8 cellular contexts compared by ENCODE assay signal in the genomic region with DNA sequence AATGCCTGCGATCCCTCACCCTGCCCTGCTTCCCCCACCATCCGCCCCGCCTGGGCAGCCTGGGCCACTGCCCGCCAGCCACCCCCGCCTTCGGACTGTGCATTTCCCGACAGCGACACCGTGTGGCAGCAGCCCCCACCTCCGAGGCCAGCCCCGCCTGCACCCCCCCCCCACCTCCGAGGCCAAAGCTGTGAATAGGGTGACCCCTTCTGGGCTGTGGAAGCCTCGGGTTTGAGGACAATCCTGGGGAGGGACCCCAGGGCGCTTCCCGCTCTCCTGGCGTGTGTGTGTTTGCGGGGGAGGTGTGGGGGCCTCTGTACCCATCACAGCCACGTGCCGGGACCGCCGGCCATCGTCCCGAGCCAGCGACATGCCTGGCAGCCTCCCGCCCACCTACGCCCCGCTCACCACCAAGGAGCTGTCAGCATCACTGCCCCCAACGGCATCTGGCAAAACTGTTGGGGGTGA. TPM values are rescaled to one million over a fixed set of nuclear protein-coding genes. Genes with fewer than 3 reads are reported as not detected.
DNase-seq lines count a peak whose midpoint lies in the region; ATAC-seq and TF ChIP-seq lines count a peak whose summit lies in the region.

No MANE protein-coding gene starts in this region.

- peak overlapping the region; percentile 57; the same call in 1 of the 2 replicates for H3K4me2 ChIP-seq in GM23338

- peak; percentile 46 to 95 (median 88) for DNase-seq in C1 segment of cervical spinal cord (lab: John Stamatoyannopoulos, UW)
- peak; percentile 92 for DNase-seq in GM23338 (ENCODE audit: low spot score)
- peak; percentile 45 for DNase-seq in NCI-H510A (lab: John Stamatoyannopoulos, UW)
- peak; percentile 83 for DNase-seq in activated CD4-positive, alpha-beta T cell treated with anti-CD3 and anti-CD28 coated beads, Interleukin-2, amount 50 U/mL, for 1 hour
- DNase-seq in colonic mucosa: peak; percentile 95
- DNase-seq in left lung: peak; percentile 92 to 97
- peak; percentile 75 for DNase-seq in stimulated activated CD4-positive, alpha-beta T cell treated with anti-CD3 and anti-CD28 coated beads, Interleukin-2, amount 100 ng/mL, for 4 hours (ENCODE audit: low read depth)

- H3F3A ChIP-seq in GM23338 (replicated peaks; ENCODE audit: low read depth): no peaks in the 10 kb centered on the region

- H3K27me3 ChIP-seq in GM23338 (ENCODE audit: insufficient read depth) (no peaks in the 10 kb centered on the region), colonic mucosa (no peaks in the 10 kb centered on the region), left lung (no peaks in the 10 kb centered on the region)

- H3K27me3 Mint-ChIP-seq in GM23338 (ENCODE audit: insufficient read depth, low read depth, poor library complexity): peaks cover 9% of the 10 kb centered on the region

- TF ChIP-seq CTCF in GM23338 (conservative IDR thresholded peaks at IDR 0.05; ENCODE audit: low read depth in 2 of 2) (peak; percentile 74 to 91), colonic mucosa (IDR thresholded peaks at IDR 0.05) (peak; percentile 64), left lung (IDR thresholded peaks at IDR 0.05) (peak; percentile 51 to 80)

- no peaks in the 10 kb centered on the region; the same call in 2 of the 3 replicates for H3K4me1 Mint-ChIP-seq in GM23338

- H3K9me3 ChIP-seq in colonic mucosa: no peaks in the 10 kb centered on the region
- H3K9me3 ChIP-seq in left lung: no peaks in the 10 kb centered on the region

- H3K4me1 ChIP-seq in GM23338 (ENCODE audit: insufficient read depth) (no peaks in the 10 kb centered on the region), colonic mucosa (no peaks in the 10 kb centered on the region), left lung (peaks cover 4 to 26% of the 10 kb centered on the region in 2 donors)

- ATAC-seq in GM23338: peak; percentile 84
- peak; percentile 87 for ATAC-seq in left lung
- no peak for ATAC-seq in HG02763 (IDR thresholded peaks at IDR 0.05; ENCODE audit: unreplicated experiment)

- H3K79me2 ChIP-seq in GM23338 (replicated peaks; ENCODE audit: insufficient read depth): no peaks in the 10 kb centered on the region

- H3K9ac ChIP-seq in colonic mucosa (ENCODE audit: low read depth in 2 of 2, low read length in 2 of 2): peak overlapping the region; percentile 12 to 50

- intact Hi-C loops in colonic mucosa (cut with DNase I): loop anchor here (1.0 kb wide), 1 partner anchor 110 kb away; no protein-coding TSS in a partner anchor
- intact Hi-C loops in left lung (cut with DNase I): loop anchor here (5.0 to 10.0 kb wide), 2 partner anchors 109 to 122 kb away; no protein-coding TSS in a partner anchor

- no peaks in the 10 kb centered on the region for H3K9me3 Mint-ChIP-seq in GM23338

- no peak overlapping the region; the same call in 2 of the 3 replicates for H3K4me3 Mint-ChIP-seq in GM23338

- H3K36me3 ChIP-seq in GM23338 (ENCODE audit: insufficient read depth) (no peaks in the 10 kb centered on the region), colonic mucosa (no peaks in the 10 kb centered on the region), left lung (peaks cover 0 to 30% of the 10 kb centered on the region in 2 donors)

- peak overlapping the region; percentile 90 for H2AFZ ChIP-seq in GM23338

- H3K9me2 ChIP-seq in GM23338 (ENCODE audit: insufficient read depth): no peaks in the 10 kb centered on the region

- H4K20me1 ChIP-seq in GM23338 (replicated peaks; ENCODE audit: insufficient read depth): no peaks in the 10 kb centered on the region

- no peak overlapping the region; the same call in 1 of the 2 replicates for H3K4me3 ChIP-seq in GM23338
- no peak overlapping the region for H3K4me3 ChIP-seq in colonic mucosa
- H3K4me3 ChIP-seq in left lung: no peak overlapping the region

- H3K27ac ChIP-seq in GM23338 (ENCODE audit: low read depth): no peak overlapping the region
- H3K27ac ChIP-seq in colonic mucosa: peak overlapping the region; percentile 18
- H3K27ac ChIP-seq in left lung: peak overlapping the region; percentile 47 to 58

- H3K36me3 Mint-ChIP-seq in GM23338 (ENCODE audit: low read depth): no peaks in the 10 kb centered on the region

- no peak overlapping the region for H3K27ac Mint-ChIP-seq in GM23338

TF ChIP-seq in GM23338, 12 proteins besides CTCF, POLR2A, EP300 and RAD21 (continues in another document):
- TF ChIP-seq EZH2 (IDR thresholded peaks at IDR 0.05; ENCODE audit: low read depth, unreplicated experiment) (no peak), CREB1 (CRISPR knock-in tag; IDR thresholded peaks at IDR 0.05; ENCODE audit: low read depth) (no peak), NANOG (IDR thresholded peaks at IDR 0.05; ENCODE audit: borderline replicate concordance) (no peak), POLR2AphosphoS5 (IDR thresholded peaks at IDR 0.05; ENCODE audit: low read depth) (no peak), ZNF331 (CRISPR knock-in tag; IDR thresholded peaks at IDR 0.05; ENCODE audit: low read depth) (no peak), STAT1 (IDR thresholded peaks at IDR 0.05; ENCODE audit: unreplicated experiment) (no peak)
- TF ChIP-seq, protein P1, sequence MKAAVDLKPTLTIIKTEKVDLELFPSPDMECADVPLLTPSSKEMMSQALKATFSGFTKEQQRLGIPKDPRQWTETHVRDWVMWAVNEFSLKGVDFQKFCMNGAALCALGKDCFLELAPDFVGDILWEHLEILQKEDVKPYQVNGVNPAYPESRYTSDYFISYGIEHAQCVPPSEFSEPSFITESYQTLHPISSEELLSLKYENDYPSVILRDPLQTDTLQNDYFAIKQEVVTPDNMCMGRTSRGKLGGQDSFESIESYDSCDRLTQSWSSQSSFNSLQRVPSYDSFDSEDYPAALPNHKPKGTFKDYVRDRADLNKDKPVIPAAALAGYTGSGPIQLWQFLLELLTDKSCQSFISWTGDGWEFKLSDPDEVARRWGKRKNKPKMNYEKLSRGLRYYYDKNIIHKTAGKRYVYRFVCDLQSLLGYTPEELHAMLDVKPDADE (IDR thresholded peaks at IDR 0.05): no peak
- TF ChIP-seq, protein P2, sequence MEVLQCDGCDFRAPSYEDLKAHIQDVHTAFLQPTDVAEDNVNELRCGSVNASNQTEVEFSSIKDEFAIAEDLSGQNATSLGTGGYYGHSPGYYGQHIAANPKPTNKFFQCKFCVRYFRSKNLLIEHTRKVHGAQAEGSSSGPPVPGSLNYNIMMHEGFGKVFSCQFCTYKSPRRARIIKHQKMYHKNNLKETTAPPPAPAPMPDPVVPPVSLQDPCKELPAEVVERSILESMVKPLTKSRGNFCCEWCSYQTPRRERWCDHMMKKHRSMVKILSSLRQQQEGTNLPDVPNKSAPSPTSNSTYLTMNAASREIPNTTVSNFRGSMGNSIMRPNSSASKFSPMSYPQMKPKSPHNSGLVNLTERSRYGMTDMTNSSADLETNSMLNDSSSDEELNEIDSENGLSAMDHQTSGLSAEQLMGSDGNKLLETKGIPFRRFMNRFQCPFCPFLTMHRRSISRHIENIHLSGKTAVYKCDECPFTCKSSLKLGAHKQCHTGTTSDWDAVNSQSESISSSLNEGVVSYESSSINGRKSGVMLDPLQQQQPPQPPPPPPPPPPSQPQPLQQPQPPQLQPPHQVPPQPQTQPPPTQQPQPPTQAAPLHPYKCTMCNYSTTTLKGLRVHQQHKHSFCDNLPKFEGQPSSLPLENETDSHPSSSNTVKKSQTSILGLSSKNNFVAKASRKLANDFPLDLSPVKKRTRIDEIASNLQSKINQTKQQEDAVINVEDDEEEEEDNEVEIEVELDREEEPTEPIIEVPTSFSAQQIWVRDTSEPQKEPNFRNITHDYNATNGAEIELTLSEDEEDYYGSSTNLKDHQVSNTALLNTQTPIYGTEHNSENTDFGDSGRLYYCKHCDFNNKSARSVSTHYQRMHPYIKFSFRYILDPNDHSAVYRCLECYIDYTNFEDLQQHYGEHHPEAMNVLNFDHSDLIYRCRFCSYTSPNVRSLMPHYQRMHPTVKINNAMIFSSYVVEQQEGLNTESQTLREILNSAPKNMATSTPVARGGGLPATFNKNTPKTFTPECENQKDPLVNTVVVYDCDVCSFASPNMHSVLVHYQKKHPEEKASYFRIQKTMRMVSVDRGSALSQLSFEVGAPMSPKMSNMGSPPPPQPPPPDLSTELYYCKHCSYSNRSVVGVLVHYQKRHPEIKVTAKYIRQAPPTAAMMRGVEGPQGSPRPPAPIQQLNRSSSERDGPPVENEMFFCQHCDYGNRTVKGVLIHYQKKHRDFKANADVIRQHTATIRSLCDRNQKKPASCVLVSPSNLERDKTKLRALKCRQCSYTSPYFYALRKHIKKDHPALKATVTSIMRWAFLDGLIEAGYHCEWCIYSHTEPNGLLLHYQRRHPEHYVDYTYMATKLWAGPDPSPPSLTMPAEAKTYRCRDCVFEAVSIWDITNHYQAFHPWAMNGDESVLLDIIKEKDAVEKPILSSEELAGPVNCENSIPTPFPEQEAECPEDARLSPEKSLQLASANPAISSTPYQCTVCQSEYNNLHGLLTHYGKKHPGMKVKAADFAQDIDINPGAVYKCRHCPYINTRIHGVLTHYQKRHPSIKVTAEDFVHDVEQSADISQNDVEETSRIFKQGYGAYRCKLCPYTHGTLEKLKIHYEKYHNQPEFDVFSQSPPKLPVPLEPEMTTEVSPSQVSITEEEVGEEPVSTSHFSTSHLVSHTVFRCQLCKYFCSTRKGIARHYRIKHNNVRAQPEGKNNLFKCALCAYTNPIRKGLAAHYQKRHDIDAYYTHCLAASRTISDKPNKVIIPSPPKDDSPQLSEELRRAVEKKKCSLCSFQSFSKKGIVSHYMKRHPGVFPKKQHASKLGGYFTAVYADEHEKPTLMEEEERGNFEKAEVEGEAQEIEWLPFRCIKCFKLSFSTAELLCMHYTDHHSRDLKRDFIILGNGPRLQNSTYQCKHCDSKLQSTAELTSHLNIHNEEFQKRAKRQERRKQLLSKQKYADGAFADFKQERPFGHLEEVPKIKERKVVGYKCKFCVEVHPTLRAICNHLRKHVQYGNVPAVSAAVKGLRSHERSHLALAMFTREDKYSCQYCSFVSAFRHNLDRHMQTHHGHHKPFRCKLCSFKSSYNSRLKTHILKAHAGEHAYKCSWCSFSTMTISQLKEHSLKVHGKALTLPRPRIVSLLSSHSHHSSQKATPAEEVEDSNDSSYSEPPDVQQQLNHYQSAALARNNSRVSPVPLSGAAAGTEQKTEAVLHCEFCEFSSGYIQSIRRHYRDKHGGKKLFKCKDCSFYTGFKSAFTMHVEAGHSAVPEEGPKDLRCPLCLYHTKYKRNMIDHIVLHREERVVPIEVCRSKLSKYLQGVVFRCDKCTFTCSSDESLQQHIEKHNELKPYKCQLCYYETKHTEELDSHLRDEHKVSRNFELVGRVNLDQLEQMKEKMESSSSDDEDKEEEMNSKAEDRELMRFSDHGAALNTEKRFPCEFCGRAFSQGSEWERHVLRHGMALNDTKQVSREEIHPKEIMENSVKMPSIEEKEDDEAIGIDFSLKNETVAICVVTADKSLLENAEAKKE (CRISPR knock-in tag; IDR thresholded peaks at IDR 0.05): no peak

RNA-seq across cellular contexts. Expression of a gene that starts 33.8 kb away (rescaled TPM):
- total RNA-seq in GM23338 (2014; rRNA removed; shearing (Covaris generic)): 6.0 and 12.6 TPM in 2 replicates
- 4.7 and 5.1 TPM in 2 replicates for polyA plus RNA-seq in GM23338 (2016; fragmentation: Nextera tagmentation; extraction: Ambion mirVana)
- total RNA-seq in colonic mucosa: 10 to 100 TPM; 59.8 to 74.8 TPM
- 10 to 100 TPM; 19.4 to 22.3 TPM for total RNA-seq in left lung

Comparison
In these comparisons a context has a peak if more than half of its experiments do, and no peak if none do; other contexts are left out.
1. DNase-seq: peak in every context shown above with its lines; median percentile 95 in colonic mucosa; 94 in left lung; 92 in GM23338; 88 in C1 segment of cervical spinal cord; 83 in activated CD4-positive, alpha-beta T cell treated with anti-CD3 and anti-CD28 coated beads, Interleukin-2, amount 50 U/mL, for 1 hour; 75 in stimulated activated CD4-positive, alpha-beta T cell treated with anti-CD3 and anti-CD28 coated beads, Interleukin-2, amount 100 ng/mL, for 4 hours; 45 in NCI-H510A.